In the genomic region with DNA sequence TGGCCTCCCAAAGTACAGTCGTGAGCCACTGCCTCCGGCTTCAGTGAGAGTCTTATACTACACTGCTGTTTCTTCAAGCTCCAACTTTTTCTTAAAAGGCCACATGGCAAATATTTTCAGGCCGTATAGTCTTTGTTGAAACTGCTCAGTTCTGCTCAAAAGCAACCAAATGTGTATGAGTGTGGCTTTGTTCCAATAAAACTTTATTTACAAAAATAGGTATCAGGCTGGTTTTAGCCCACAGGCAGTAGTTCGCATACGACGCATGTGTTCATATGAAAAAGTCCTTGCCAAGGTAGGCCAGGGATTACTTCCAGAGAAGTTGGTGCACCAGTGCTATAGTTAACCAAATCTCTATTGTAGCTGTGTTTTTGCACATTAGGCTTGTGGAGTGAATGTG, we compare ENCODE assay signal across 27 cellular contexts. TPM values are rescaled to one million over a fixed set of nuclear protein-coding genes. Genes with fewer than 3 reads are reported as not detected.
"Had no signal": no experiment of that assay in that cellular context is flagged by ENCODE, and none has a peak within 500 bp of the region (broad histone marks: within the 10 kb centered on the region; RNA-seq: fewer than 3 reads in every experiment).

No MANE protein-coding gene starts in this region.

- H3K27ac ChIP-seq: neutrophil, transverse colon had no signal

- ATAC-seq: left cardiac atrium, left ventricle myocardium superior had no signal

- DNase-seq: effector CD4-positive, alpha-beta T cell; endodermal cell; glutamatergic neuron; kidney; left cardiac atrium; left ventricle myocardium superior; mesendoderm; naive B cell; sigmoid colon; small intestine; stimulated activated CD4-positive, alpha-beta T cell treated with anti-CD3 and anti-CD28 coated beads, Interleukin-12 subunit alpha, Interleukin-12 subunit beta, amount 100 ng/mL, for 4 hours; stimulated activated naive CD4-positive, alpha-beta T cell; stomach; substantia nigra; transverse colon had no signal

- FAIRE-seq: frontal cortex, kidney, small intestine had no signal

- H3K36me3 ChIP-seq: sigmoid colon, thoracic aorta, transverse colon had no signal

- H3K9me3 ChIP-seq: neutrophil, sigmoid colon, stomach, thoracic aorta, transverse colon had no signal

- H3K27me3 ChIP-seq: neutrophil, sigmoid colon, stomach, transverse colon had no signal

- H3K4me3 ChIP-seq: coronary artery, sigmoid colon, stomach, thoracic aorta, transverse colon had no signal

RNA-seq across cellular contexts. Expression of a gene that starts 45.7 kb away (rescaled TPM):
- total RNA-seq: frontal cortex had no signal

RNA-seq across cellular contexts. Expression of a gene that starts 52.0 kb away (rescaled TPM):
- total RNA-seq: chondrocyte, fibroblast of lung, frontal cortex, left cardiac atrium, left ventricle myocardium superior, lung microvascular endothelial cell, osteoblast, pulmonary artery endothelial cell, thoracic aorta, ureter had no signal
- polyA plus RNA-seq: esophagus, fibroblast of lung, neural cell had no signal
